In genomic region chr2:210476194-210477128, GRCh38 we compare ENCODE assay signal across 8 cellular contexts. TPM values are rescaled to one million over a fixed set of nuclear protein-coding genes. Genes with fewer than 3 reads are reported as not detected.
DNase-seq lines count a peak whose midpoint lies in the region; ATAC-seq and TF ChIP-seq lines count a peak whose summit lies in the region.

A gene with protein sequence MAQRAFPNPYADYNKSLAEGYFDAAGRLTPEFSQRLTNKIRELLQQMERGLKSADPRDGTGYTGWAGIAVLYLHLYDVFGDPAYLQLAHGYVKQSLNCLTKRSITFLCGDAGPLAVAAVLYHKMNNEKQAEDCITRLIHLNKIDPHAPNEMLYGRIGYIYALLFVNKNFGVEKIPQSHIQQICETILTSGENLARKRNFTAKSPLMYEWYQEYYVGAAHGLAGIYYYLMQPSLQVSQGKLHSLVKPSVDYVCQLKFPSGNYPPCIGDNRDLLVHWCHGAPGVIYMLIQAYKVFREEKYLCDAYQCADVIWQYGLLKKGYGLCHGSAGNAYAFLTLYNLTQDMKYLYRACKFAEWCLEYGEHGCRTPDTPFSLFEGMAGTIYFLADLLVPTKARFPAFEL (minus strand): TSS chr2:210476759. CDS start chr2:210476396, 363 bp downstream.

- peak within 1 kb of the TSS; percentile 99 for H3K27ac Mint-ChIP-seq in activated naive CD8-positive, alpha-beta T cell

- DNase-seq in GM06990 (ENCODE audit: extremely low read depth, insufficient read length) (peak; percentile 86), NCI-H1048 (lab: John Stamatoyannopoulos, UW) (peak; percentile 66), SKM-1 treated with dmso at 0.1 percent for 144 hours (lab: John Stamatoyannopoulos, UW; ENCODE audit: unreplicated experiment) (peak; percentile 93), glomerular visceral epithelial cell (ENCODE audit: extremely low spot score) (peak; percentile 92), omental fat pad (ENCODE audit: low spot score) (peak; percentile 82), testis (peak; percentile 98)

- H3K4me1 Mint-ChIP-seq in activated naive CD8-positive, alpha-beta T cell (ENCODE audit: low read depth), result peaks cover 62% of the 10 kb centered on the region

- no peaks in the 10 kb centered on the region for H3K9me3 Mint-ChIP-seq in activated naive CD8-positive, alpha-beta T cell (ENCODE audit: low read depth)

- ATAC-seq in HG02571 (IDR thresholded peaks at IDR 0.05; ENCODE audit: unreplicated experiment), result peak; percentile 100
- ATAC-seq in omental fat pad (ENCODE audit: low FRiP score), result peak; percentile 99

- H3K4me3 ChIP-seq in GM06990 (replicated peaks; ENCODE audit: low read depth, low read length) (peak within 1 kb of the TSS; percentile 79), testis (peak within 1 kb of the TSS; percentile 71 to 80)

- H3K27me3 ChIP-seq in GM06990 (replicated peaks; ENCODE audit: control insufficient read depth, insufficient read depth, low read length) (no peaks in the 10 kb centered on the region), testis (no peaks in the 10 kb centered on the region)

- no peak for TF ChIP-seq POLR2A in testis (IDR thresholded peaks at IDR 0.05)

- H3K36me3 ChIP-seq in GM06990 (ENCODE audit: control insufficient read depth, insufficient read depth, low read length) (peaks cover 2% of the 10 kb centered on the region), testis (ENCODE audit: low read depth, missing control alignments) (no peaks in the 10 kb centered on the region)

- peak within 1 kb of the TSS; percentile 100 for H3K4me3 Mint-ChIP-seq in activated naive CD8-positive, alpha-beta T cell

- no peaks in the 10 kb centered on the region for H3K4me1 ChIP-seq in testis

- H3K9me3 ChIP-seq in testis, result no peaks in the 10 kb centered on the region

- H3K36me3 Mint-ChIP-seq in activated naive CD8-positive, alpha-beta T cell, result peaks cover 7% of the 10 kb centered on the region

- intact Hi-C loops in testis (cut with DNase I; ENCODE audit: low total_unique reads), result no loop called here

- H3K27ac ChIP-seq in testis, result peak within 1 kb of the TSS; percentile 42 to 67

- H3K27me3 Mint-ChIP-seq in activated naive CD8-positive, alpha-beta T cell, result no peaks in the 10 kb centered on the region

- 0 to 1% methylated on average over 37 to 39 of the region's 49 CpGs for WGBS in testis, 2 donors

- TF ChIP-seq CTCF in GM06990 (IDR thresholded peaks at IDR 0.05; ENCODE audit: insufficient read depth, low read length, poor library complexity, severe bottlenecking) (no peak), omental fat pad (IDR thresholded peaks at IDR 0.05) (no peak), testis (IDR thresholded peaks at IDR 0.05) (no peak)

RNA-seq across cellular contexts. Expression of the gene that starts here (rescaled TPM):
- total RNA-seq in omental fat pad (10 to 100 TPM; 20.8 to 33.6 (median 27.1) TPM), testis (10 to 100 TPM; 55.6 to 59.5 TPM)
- 126 TPM for polyA plus RNA-seq in testis (ENCODE audit: insufficient read depth, low read depth, low replicate concordance)

Comparison
In these comparisons a context has a peak if more than half of its experiments do, and no peak if none do; other contexts are left out.
1. Peak in every context shown above with its lines: DNase-seq, ATAC-seq, H3K4me3 ChIP-seq and H3K27ac ChIP-seq.